Comparison of ENCODE assay signal across 11 cellular contexts in genomic region chr17:17493249-17493985, GRCh38. TPM values are rescaled to one million over a fixed set of nuclear protein-coding genes. Genes with fewer than 3 reads are reported as not detected.
A peak's percentile ranks its signal among the peaks of the same experiment; 100 is the strongest.
DNase-seq lines count a peak whose midpoint lies in the region; ATAC-seq and TF ChIP-seq lines count a peak whose summit lies in the region.
"Had no signal": no experiment of that assay in that cellular context is flagged by ENCODE, and none has a peak within 500 bp of the region (broad histone marks: within the 10 kb centered on the region; RNA-seq: fewer than 3 reads in every experiment).

No MANE protein-coding gene starts in this region.

- no peak overlapping the region; a peak in 2 of 20 replicates for H3K4me3 ChIP-seq in BLaER1 treated with 17β-estradiol and CSF1 and Interleukin-3, amounts not matched to agents 10 nM and 100 nM
- H3K4me3 ChIP-seq in neural cell (ENCODE audit: low read length) (peak overlapping the region; percentile 78), body of pancreas (no peak overlapping the region)

- H3K9me3 ChIP-seq in BLaER1 treated with 17β-estradiol and CSF1 and Interleukin-3, amounts not matched to agents 10 nM and 100 nM (replicated peaks in 1 of 11): no peaks in the 10 kb centered on the region
- H3K9me3 ChIP-seq in neural cell (ENCODE audit: low read length): no peaks in the 10 kb centered on the region
- no peaks in the 10 kb centered on the region for H3K9me3 ChIP-seq in body of pancreas

- TF ChIP-seq CTCF in neural cell (IDR thresholded peaks at IDR 0.05; ENCODE audit: poor library complexity, severe bottlenecking) (no peak), body of pancreas (IDR thresholded peaks at IDR 0.05) (no peak)

- peaks cover 43 to 84% (median 64%) of the 10 kb centered on the region in 11 experiments; a peak in 21 of 22 replicates for H4K20me1 ChIP-seq in BLaER1 treated with 17β-estradiol and CSF1 and Interleukin-3, amounts not matched to agents 10 nM and 100 nM
- no peaks in the 10 kb centered on the region for H4K20me1 ChIP-seq in neural cell (ENCODE audit: insufficient read depth)

- ATAC-seq in body of pancreas (no peak), GM19035 (IDR thresholded peaks at IDR 0.05; ENCODE audit: unreplicated experiment) (no peak)
- ATAC-seq: stimulated activated naive CD8-positive, alpha-beta T cell treated with anti-CD3 and anti-CD28 coated beads, Interleukin-15, Interleukin-2, amounts not matched to agents 100 U/mL and 50 U/mL, for 24 hours had no signal

- TF ChIP-seq EP300 in neural cell (conservative IDR thresholded peaks at IDR 0.05; ENCODE audit: poor library complexity, severe bottlenecking): no peak

- no peaks in the 10 kb centered on the region for H3F3A ChIP-seq in neural cell (ENCODE audit: insufficient read depth, low read length, poor library complexity, severe bottlenecking)

- H2AFZ ChIP-seq in neural cell (ENCODE audit: low read depth, low read length): no peak overlapping the region

- H3K79me2 ChIP-seq in neural cell (replicated peaks; ENCODE audit: insufficient read depth, low read length): peaks cover 11% of the 10 kb centered on the region

- H3K27ac ChIP-seq in BLaER1 treated with 17β-estradiol and CSF1 and Interleukin-3, amounts not matched to agents 10 nM and 100 nM: no peak overlapping the region
- H3K27ac ChIP-seq in neural cell (ENCODE audit: low read length): peak overlapping the region; percentile 70
- H3K27ac ChIP-seq in body of pancreas: peak overlapping the region in 2 of 4 donors; percentile 19 to 28

- H3K9ac ChIP-seq in BLaER1 treated with 17β-estradiol and CSF1 and Interleukin-3, amounts not matched to agents 10 nM and 100 nM: peak overlapping the region in 4 of 11 experiments; percentile 19 to 82 (median 55); a peak in 7 of 22 replicates
- peak overlapping the region; percentile 75 for H3K9ac ChIP-seq in neural cell (ENCODE audit: low read length)

- DNase-seq in NCI-H69 (lab: John Stamatoyannopoulos, UW) (peak; percentile 18), fibroblast of gingiva (ENCODE audit: low read depth) (peak; percentile 35), body of pancreas (no peak), germinal center (ENCODE audit: low spot score) (no peak), activated gamma-delta T cell treated with Interleukin-2 at 50 U/mL for 16 hours (no peak)
- DNase-seq: MM.1S; stimulated activated CD4-positive, alpha-beta T cell treated with anti-CD3 and anti-CD28 coated beads, Interleukin-15, amount 100 ng/mL, for 24 hours; stimulated activated naive CD8-positive, alpha-beta T cell treated with anti-CD3 and anti-CD28 coated beads, Interleukin-15, Interleukin-2, amounts not matched to agents 100 U/mL and 50 U/mL, for 24 hours had no signal

- peaks cover 13 to 44% (median 28%) of the 10 kb centered on the region in 11 experiments; a peak in 20 of 22 replicates for H3K36me3 ChIP-seq in BLaER1 treated with 17β-estradiol and CSF1 and Interleukin-3, amounts not matched to agents 10 nM and 100 nM
- H3K36me3 ChIP-seq in neural cell (ENCODE audit: insufficient read depth, low read length) (no peaks in the 10 kb centered on the region), body of pancreas (replicated peaks in 1 of 2; ENCODE audit: insufficient read depth in 1 of 2, low read depth in 2 of 2) (peaks cover 4 to 6% of the 10 kb centered on the region in 2 donors)

- intact Hi-C loops in body of pancreas (cut with DNase I): loop anchor here (5.0 kb wide), 1 partner anchor 131 kb away; no protein-coding TSS in a partner anchor

- peaks cover 52 to 94% (median 82%) of the 10 kb centered on the region in 10 experiments for H3K4me1 ChIP-seq in BLaER1 treated with 17β-estradiol and CSF1 and Interleukin-3, amounts not matched to agents 10 nM and 100 nM
- H3K4me1 ChIP-seq in body of pancreas: peaks cover 27% of the 10 kb centered on the region

- TF ChIP-seq RAD21 in neural cell (conservative IDR thresholded peaks at IDR 0.05): no peak

- peak overlapping the region; percentile 38 to 99 (median 99); a peak in 21 of 22 replicates for H3K4me2 ChIP-seq in BLaER1 treated with 17β-estradiol and CSF1 and Interleukin-3, amounts not matched to agents 10 nM and 100 nM
- no peak overlapping the region for H3K4me2 ChIP-seq in neural cell (ENCODE audit: low read length)

- TF ChIP-seq POLR2A in body of pancreas (IDR thresholded peaks at IDR 0.05): peak in 1 of 3 donors; percentile 44

- 73 to 76% methylated on average over 14 of the region's 15 CpGs for WGBS in body of pancreas, 2 donors

- peaks cover 21 to 33% (median 27%) of the 10 kb centered on the region in 11 experiments for H3K27me3 ChIP-seq in BLaER1 treated with 17β-estradiol and CSF1 and Interleukin-3, amounts not matched to agents 10 nM and 100 nM
- H3K27me3 ChIP-seq in neural cell (ENCODE audit: insufficient read depth, low read depth, low read length) (peaks cover 19% of the 10 kb centered on the region), body of pancreas (no peaks in the 10 kb centered on the region)

- no peaks in the 10 kb centered on the region for H3K9me2 ChIP-seq in neural cell (ENCODE audit: insufficient read depth, low read length)

TF ChIP-seq in neural cell, 6 proteins besides CTCF, POLR2A, EP300 and RAD21:
- TF ChIP-seq POLR2AphosphoS5 (IDR thresholded peaks at IDR 0.05): no peak
- TF ChIP-seq, protein P1, sequence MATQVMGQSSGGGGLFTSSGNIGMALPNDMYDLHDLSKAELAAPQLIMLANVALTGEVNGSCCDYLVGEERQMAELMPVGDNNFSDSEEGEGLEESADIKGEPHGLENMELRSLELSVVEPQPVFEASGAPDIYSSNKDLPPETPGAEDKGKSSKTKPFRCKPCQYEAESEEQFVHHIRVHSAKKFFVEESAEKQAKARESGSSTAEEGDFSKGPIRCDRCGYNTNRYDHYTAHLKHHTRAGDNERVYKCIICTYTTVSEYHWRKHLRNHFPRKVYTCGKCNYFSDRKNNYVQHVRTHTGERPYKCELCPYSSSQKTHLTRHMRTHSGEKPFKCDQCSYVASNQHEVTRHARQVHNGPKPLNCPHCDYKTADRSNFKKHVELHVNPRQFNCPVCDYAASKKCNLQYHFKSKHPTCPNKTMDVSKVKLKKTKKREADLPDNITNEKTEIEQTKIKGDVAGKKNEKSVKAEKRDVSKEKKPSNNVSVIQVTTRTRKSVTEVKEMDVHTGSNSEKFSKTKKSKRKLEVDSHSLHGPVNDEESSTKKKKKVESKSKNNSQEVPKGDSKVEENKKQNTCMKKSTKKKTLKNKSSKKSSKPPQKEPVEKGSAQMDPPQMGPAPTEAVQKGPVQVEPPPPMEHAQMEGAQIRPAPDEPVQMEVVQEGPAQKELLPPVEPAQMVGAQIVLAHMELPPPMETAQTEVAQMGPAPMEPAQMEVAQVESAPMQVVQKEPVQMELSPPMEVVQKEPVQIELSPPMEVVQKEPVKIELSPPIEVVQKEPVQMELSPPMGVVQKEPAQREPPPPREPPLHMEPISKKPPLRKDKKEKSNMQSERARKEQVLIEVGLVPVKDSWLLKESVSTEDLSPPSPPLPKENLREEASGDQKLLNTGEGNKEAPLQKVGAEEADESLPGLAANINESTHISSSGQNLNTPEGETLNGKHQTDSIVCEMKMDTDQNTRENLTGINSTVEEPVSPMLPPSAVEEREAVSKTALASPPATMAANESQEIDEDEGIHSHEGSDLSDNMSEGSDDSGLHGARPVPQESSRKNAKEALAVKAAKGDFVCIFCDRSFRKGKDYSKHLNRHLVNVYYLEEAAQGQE (IDR thresholded peaks at IDR 0.05; ENCODE audit: borderline replicate concordance): no peak
- no peak for TF ChIP-seq TAF1 (IDR thresholded peaks at IDR 0.05; ENCODE audit: low read depth)
- TF ChIP-seq SMC3 (conservative IDR thresholded peaks at IDR 0.05; ENCODE audit: poor library complexity): no peak
- TF ChIP-seq EZH2 (IDR thresholded peaks at IDR 0.05; ENCODE audit: borderline replicate concordance, insufficient read depth, low read length, poor library complexity, severe bottlenecking): no peak
- no peak for TF ChIP-seq MXI1 (conservative IDR thresholded peaks at IDR 0.05; ENCODE audit: poor library complexity, severe bottlenecking)

RNA-seq across cellular contexts. Expression of gene RASD1, which starts 2.8 kb away (rescaled TPM):
- 57.7 and 57.9 TPM in 2 replicates for polyA plus RNA-seq in neural cell
- 78.2 and 78.3 TPM in 2 replicates for polyA minus RNA-seq in neural cell
- total RNA-seq in body of pancreas: 10 to 100 TPM; 17.6 to 58.0 TPM

RNA-seq across cellular contexts. Expression of gene MED9, which starts 16.6 kb away (rescaled TPM):
- 25.1 and 30.6 TPM in 2 replicates for polyA plus RNA-seq in neural cell
- 29.1 and 30.9 TPM in 2 replicates for polyA minus RNA-seq in neural cell
- 1 to 10 TPM; 4.9 to 7.8 TPM for total RNA-seq in body of pancreas

Comparison
In these comparisons a context has a peak if more than half of its experiments do, and no peak if none do; other contexts are left out.
1. DNase-seq: peak in NCI-H69 (single experiment) and fibroblast of gingiva (single experiment); none in body of pancreas (0 of 4), germinal center (single experiment) and activated gamma-delta T cell treated with Interleukin-2 at 50 U/mL for 16 hours (single experiment).